Comparison of ENCODE assay signal across 8 cellular contexts in the genomic region with DNA sequence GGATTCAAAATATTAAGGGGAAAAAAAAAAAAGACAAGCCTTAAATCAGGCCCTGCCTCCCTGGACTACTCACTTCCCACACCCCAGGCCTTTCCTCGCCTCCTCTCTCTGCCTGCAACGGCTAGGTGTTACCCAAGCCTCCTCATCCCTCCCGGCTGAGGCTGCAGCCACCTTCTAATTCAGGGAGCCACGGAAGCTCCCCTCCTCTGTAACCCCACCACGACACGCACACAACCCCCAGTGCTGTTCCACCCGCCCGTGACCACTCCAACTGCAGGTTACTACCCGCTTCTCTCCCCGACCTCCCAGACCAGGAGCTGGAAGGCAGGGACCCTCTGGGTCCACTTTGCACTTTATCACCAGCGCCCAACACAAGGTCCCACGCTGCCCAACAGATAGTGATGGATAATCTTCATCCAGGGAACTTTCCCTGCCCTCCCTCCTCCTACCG. TPM values are rescaled to one million over a fixed set of nuclear protein-coding genes. Genes with fewer than 3 reads are reported as not detected.
DNase-seq lines count a peak whose midpoint lies in the region; ATAC-seq, FAIRE-seq and TF ChIP-seq lines count a peak whose summit lies in the region.

No MANE protein-coding gene starts in this region.

- H3K27me3 ChIP-seq in GM12878 (replicated peaks in 1 of 2; ENCODE audit: control insufficient read depth in 2 of 2, insufficient read depth in 2 of 2, low read length in 1 of 2) (peaks cover 0 to 8% of the 10 kb centered on the region in 2 experiments; a peak in 3 of 4 replicates), lower lobe of right lung (ENCODE audit: low read depth) (peaks cover 35% of the 10 kb centered on the region)

- TF ChIP-seq EP300 in GM12878 (IDR thresholded peaks at IDR 0.05; ENCODE audit: borderline replicate concordance in 1 of 2, control insufficient read depth in 1 of 2, low read depth in 2 of 2, low read length in 2 of 2): no peak

- RAD21 ChIA-PET in GM12878 (lab: Charles Lee; ENCODE audit: unreplicated experiment): no interaction called here

- H3K36me3 Mint-ChIP-seq in activated naive CD4-positive, alpha-beta T cell treated with anti-CD3 and anti-CD28 coated beads for 36 hours (ENCODE audit: low read depth): peaks cover 5% of the 10 kb centered on the region

- H3K4me1 ChIP-seq in GM12878 (ENCODE audit: control insufficient read depth, insufficient read depth, low read length) (no peaks in the 10 kb centered on the region), lower lobe of right lung (peaks cover 9% of the 10 kb centered on the region), urinary bladder (ENCODE audit: insufficient read depth) (no peaks in the 10 kb centered on the region)

- H3K4me3 ChIP-seq in GM12878 (peak overlapping the region; percentile 32; the same call in 1 of the 2 replicates), lower lobe of right lung (peak overlapping the region; percentile 62), urinary bladder (ENCODE audit: low read depth, low read length) (peak overlapping the region; percentile 79)

- H3K4me3 Mint-ChIP-seq in activated naive CD4-positive, alpha-beta T cell treated with anti-CD3 and anti-CD28 coated beads for 36 hours: peak overlapping the region; percentile 66

- H3K27ac ChIP-seq in GM12878 (ENCODE audit: control insufficient read depth, insufficient read depth) (no peak overlapping the region), lower lobe of right lung (no peak overlapping the region), urinary bladder (ENCODE audit: low read depth) (no peak overlapping the region)

- WGBS in GM12878 (ENCODE audit: insufficient coverage, insufficient replicate concordance, low lambda C conversion rate, missing lambda C conversion rate): 40% methylated on average over 13 of the region's 13 CpGs
- WGBS in urinary bladder: 35% methylated on average over 13 of the region's 13 CpGs

- H3K27ac Mint-ChIP-seq in activated naive CD4-positive, alpha-beta T cell treated with anti-CD3 and anti-CD28 coated beads for 36 hours: no peak overlapping the region

- POLR2A ChIA-PET in GM12878 (lab: Charles Lee): no interaction called here

- H3K79me2 ChIP-seq in GM12878 (ENCODE audit: control insufficient read depth, insufficient read depth, low read length): no peaks in the 10 kb centered on the region

- peaks cover 10% of the 10 kb centered on the region for H3K4me1 Mint-ChIP-seq in activated naive CD4-positive, alpha-beta T cell treated with anti-CD3 and anti-CD28 coated beads for 36 hours (ENCODE audit: low read depth)

- CTCF ChIA-PET in activated naive CD4-positive, alpha-beta T cell treated with anti-CD3 and anti-CD28 coated beads for 36 hours (lab: Charles Lee): no interaction called here
- CTCF ChIA-PET in GM12878 (lab: Yijun Ruan, JAX): no interaction called here

- intact Hi-C loops in activated naive CD4-positive, alpha-beta T cell treated with anti-CD3 and anti-CD28 coated beads for 36 hours (cut with micrococcal nuclease): no loop called here
- intact Hi-C loops in GM12878 (cut with micrococcal nuclease; ENCODE audit: unreplicated experiment) (no loop called here), lower lobe of right lung (cut with DNase I) (no loop called here)

- FAIRE-seq in GM12878 (lab: Jason Lieb, UNC): no peak

- no peak for TF ChIP-seq POLR2A in GM12878 (IDR thresholded peaks at IDR 0.05; ENCODE audit: low read depth, low read length)

- no peak for TF ChIP-seq RAD21 in GM12878 (IDR thresholded peaks at IDR 0.05; ENCODE audit: insufficient read depth, low read depth, low read length)

- TF ChIP-seq CTCF in GM12878 (IDR thresholded peaks at IDR 0.05 in 2 of 3, conservative IDR thresholded peaks at IDR 0.05 in 1 of 3; ENCODE audit: control insufficient read depth in 2 of 3, extremely low read depth in 1 of 3, insufficient read depth in 1 of 3, low read depth in 3 of 3, low read length in 3 of 3): no peak
- TF ChIP-seq CTCF in lower lobe of right lung (IDR thresholded peaks at IDR 0.05): no peak

- H3K36me3 ChIP-seq in GM12878 (ENCODE audit: control insufficient read depth in 2 of 2, insufficient read depth in 2 of 2, low read length in 1 of 2) (no peaks in the 10 kb centered on the region), lower lobe of right lung (no peaks in the 10 kb centered on the region), urinary bladder (ENCODE audit: insufficient read depth) (no peaks in the 10 kb centered on the region)

- no peaks in the 10 kb centered on the region for H3K9me3 Mint-ChIP-seq in activated naive CD4-positive, alpha-beta T cell treated with anti-CD3 and anti-CD28 coated beads for 36 hours

- H2AFZ ChIP-seq in GM12878 (ENCODE audit: control insufficient read depth, low read depth, low read length): no peak overlapping the region; the same call in 1 of the 2 replicates

- H4K20me1 ChIP-seq in GM12878 (ENCODE audit: control insufficient read depth, insufficient read depth): no peaks in the 10 kb centered on the region

- H3K9me3 ChIP-seq in GM12878 (replicated peaks; ENCODE audit: control insufficient read depth, insufficient read depth, low read length) (no peaks in the 10 kb centered on the region), lower lobe of right lung (no peaks in the 10 kb centered on the region)

- BruUV-seq in GM12878 (replicated peaks; lab: Mats Ljungman, UMichigan): no TSS peak

- H3K27me3 Mint-ChIP-seq in activated naive CD4-positive, alpha-beta T cell treated with anti-CD3 and anti-CD28 coated beads for 36 hours (ENCODE audit: low read depth): peaks cover 32% of the 10 kb centered on the region

- in situ Hi-C loops in GM12878 (cut with MboI): no loop called here

- DNase-seq in activated naive CD4-positive, alpha-beta T cell treated with anti-CD3 and anti-CD28 coated beads for 36 hours: no peak
- DNase-seq in activated naive CD4-positive, alpha-beta T cell (lab: John Stamatoyannopoulos, UW): no peak
- DNase-seq in GM12878 (ENCODE audit: low read depth, low spot score) (no peak), lower lobe of right lung (no peak), putamen (ENCODE audit: low spot score) (no peak)

- ATAC-seq in GM12878 (no peak), lower lobe of right lung (no peak), HG03565 (IDR thresholded peaks at IDR 0.05; ENCODE audit: unreplicated experiment) (no peak), HG02970 (IDR thresholded peaks at IDR 0.05; ENCODE audit: low FRiP score, unreplicated experiment) (no peak)

- peak overlapping the region; percentile 38; the same call in 1 of the 2 replicates for H3K9ac ChIP-seq in GM12878 (ENCODE audit: control insufficient read depth, insufficient read depth, low read length)

- SMC1A ChIA-PET in GM12878 (lab: Charles Lee; ENCODE audit: uncharacterized antibody, unreplicated experiment): no interaction called here

- peak overlapping the region; percentile 68 for H3K4me2 ChIP-seq in GM12878 (ENCODE audit: control insufficient read depth, insufficient read depth)

RNA-seq across cellular contexts. Expression of a gene that starts 0.9 kb away (rescaled TPM):
- total RNA-seq in activated naive CD4-positive, alpha-beta T cell treated with anti-CD3 and anti-CD28 coated beads for 36 hours: 1 to 10 TPM in 1 of 2 experiments, under 1 TPM in 1; 0.94 to 1.1 TPM
- total RNA-seq in GM12878 (2013; cell fraction: nucleolus; rRNA removed): 0.66 and 1.3 TPM in 2 replicates
- total RNA-seq in GM12878 (2014; rRNA removed) (0.05 and 0.11 TPM in 2 replicates), GM12878 (2014; rRNA removed; fragmentation: Illumina TruSeq; extraction: Trizol) (0.04 TPM in 1 of 2 replicates, not detected in the other), GM12878 (2021) (0.16 and 0.36 TPM in 2 replicates), lower lobe of right lung (1.5 TPM), urinary bladder (9.4 TPM)
- 0.08 TPM for polyA plus RNA-seq in GM12878 (2011; ENCODE audit: low read depth)
- polyA plus RNA-seq in GM12878 (2011; rRNA removed) (0.14 and 0.26 TPM in 2 replicates), GM12878 (2014; fragmentation: Illumina TruSeq; extraction: Trizol) (0.01 TPM in 1 of 2 replicates, not detected in the other), GM12878 (2014; fragmentation: Nextera tagmentation; extraction: Ambion mirVana) (not detected), GM12878 (2014; rRNA removed) (0.09 and 0.18 TPM in 2 replicates), GM12878 (2016; fragmentation: Nextera tagmentation; extraction: Ambion mirVana) (under 1 TPM; 0.04 to 0.11 TPM), urinary bladder (9.9 TPM)
- 0.28 and 0.67 TPM in 2 replicates for polyA plus RNA-seq in GM12878 (2011; cell fraction: cytosol; rRNA removed)
- polyA plus RNA-seq in GM12878 (2011; cell fraction: nucleus; rRNA removed): 1.0 and 1.7 TPM in 2 replicates
- polyA plus RNA-seq in GM12878 (2012): 0.41 and 0.52 TPM in 2 replicates
- polyA minus RNA-seq in GM12878 (2011; rRNA and poly(A)+ RNA removed): 0.07 and 0.46 TPM in 2 replicates
- polyA minus RNA-seq in GM12878 (2011; cell fraction: cytosol; rRNA and poly(A)+ RNA removed): not detected in 2 replicates
- polyA minus RNA-seq in GM12878 (2011; cell fraction: nucleus; rRNA and poly(A)+ RNA removed): 0.24 and 0.67 TPM in 2 replicates

RNA-seq across cellular contexts. Expression of a gene that starts 24.8 kb away (rescaled TPM):
- under 1 TPM; 0.17 to 0.30 TPM for total RNA-seq in activated naive CD4-positive, alpha-beta T cell treated with anti-CD3 and anti-CD28 coated beads for 36 hours
- total RNA-seq in GM12878 (2013; cell fraction: nucleolus; rRNA removed): 0.86 and 1.6 TPM in 2 replicates
- 0.11 TPM in 1 of 2 replicates, not detected in the other for total RNA-seq in GM12878 (2014; rRNA removed)
- not detected in 2 replicates for total RNA-seq in GM12878 (2014; rRNA removed; fragmentation: Illumina TruSeq; extraction: Trizol)
- 0.08 TPM in 1 of 2 replicates, not detected in the other for total RNA-seq in GM12878 (2021)
- polyA plus RNA-seq in GM12878 (2011; ENCODE audit: low read depth): not detected
- polyA plus RNA-seq in GM12878 (2011; rRNA removed): 0.24 TPM in 1 of 2 replicates, not detected in the other
- 0.05 and 0.07 TPM in 2 replicates for polyA plus RNA-seq in GM12878 (2011; cell fraction: cytosol; rRNA removed)
- polyA plus RNA-seq in GM12878 (2011; cell fraction: nucleus; rRNA removed): 0.16 and 0.27 TPM in 2 replicates
- 0.07 and 0.11 TPM in 2 replicates for polyA plus RNA-seq in GM12878 (2012)
- not detected in 2 replicates for polyA plus RNA-seq in GM12878 (2014; fragmentation: Illumina TruSeq; extraction: Trizol)
- polyA plus RNA-seq in GM12878 (2014; fragmentation: Nextera tagmentation; extraction: Ambion mirVana): under 1 TPM; 0.05 to 0.13 TPM
- polyA plus RNA-seq in GM12878 (2014; rRNA removed): not detected in 2 replicates
- polyA plus RNA-seq in GM12878 (2016; fragmentation: Nextera tagmentation; extraction: Ambion mirVana): not detected
- polyA minus RNA-seq in GM12878 (2011; rRNA and poly(A)+ RNA removed): 0.10 TPM in 1 of 2 replicates, not detected in the other
- polyA minus RNA-seq in GM12878 (2011; cell fraction: cytosol; rRNA and poly(A)+ RNA removed): not detected in 2 replicates
- 0.73 TPM in 1 of 2 replicates, not detected in the other for polyA minus RNA-seq in GM12878 (2011; cell fraction: nucleus; rRNA and poly(A)+ RNA removed)
- 1.3 TPM for total RNA-seq in lower lobe of right lung
- 3.6 TPM for total RNA-seq in urinary bladder
- 24.4 TPM for polyA plus RNA-seq in urinary bladder

RNA-seq across cellular contexts. Expression of a gene that starts 36.2 kb away (rescaled TPM):
- total RNA-seq in activated naive CD4-positive, alpha-beta T cell treated with anti-CD3 and anti-CD28 coated beads for 36 hours: 1 to 10 TPM; 1.0 to 1.9 TPM
- total RNA-seq in GM12878 (2013; cell fraction: nucleolus; rRNA removed): 6.9 and 7.6 TPM in 2 replicates
- total RNA-seq in GM12878 (2014; rRNA removed): 1.9 and 2.5 TPM in 2 replicates
- 2.0 and 2.1 TPM in 2 replicates for total RNA-seq in GM12878 (2014; rRNA removed; fragmentation: Illumina TruSeq; extraction: Trizol)
- 2.0 and 2.8 TPM in 2 replicates for total RNA-seq in GM12878 (2021)
- polyA plus RNA-seq in GM12878 (2011; ENCODE audit: low read depth): 2.6 TPM
- 1.4 and 1.5 TPM in 2 replicates for polyA plus RNA-seq in GM12878 (2011; rRNA removed)
- 0.75 and 1.5 TPM in 2 replicates for polyA plus RNA-seq in GM12878 (2011; cell fraction: cytosol; rRNA removed)
- polyA plus RNA-seq in GM12878 (2011; cell fraction: nucleus; rRNA removed): 0.31 and 0.75 TPM in 2 replicates
- polyA plus RNA-seq in GM12878 (2012): 2.6 and 3.3 TPM in 2 replicates
- 1.8 and 2.1 TPM in 2 replicates for polyA plus RNA-seq in GM12878 (2014; fragmentation: Illumina TruSeq; extraction: Trizol)
- polyA plus RNA-seq in GM12878 (2014; fragmentation: Nextera tagmentation; extraction: Ambion mirVana): 1 to 10 TPM; 1.4 to 1.5 TPM
- polyA plus RNA-seq in GM12878 (2014; rRNA removed): 2.1 and 3.5 TPM in 2 replicates
- polyA plus RNA-seq in GM12878 (2016; fragmentation: Nextera tagmentation; extraction: Ambion mirVana): 1 to 10 TPM; 1.7 to 2.1 TPM
- 1.5 and 1.9 TPM in 2 replicates for polyA minus RNA-seq in GM12878 (2011; rRNA and poly(A)+ RNA removed)
- polyA minus RNA-seq in GM12878 (2011; cell fraction: cytosol; rRNA and poly(A)+ RNA removed): 0.73 TPM in 1 of 2 replicates, not detected in the other
- 0.38 and 0.60 TPM in 2 replicates for polyA minus RNA-seq in GM12878 (2011; cell fraction: nucleus; rRNA and poly(A)+ RNA removed)
- total RNA-seq in lower lobe of right lung: 10.1 TPM
- total RNA-seq in urinary bladder: 17.1 TPM
- polyA plus RNA-seq in urinary bladder: 10.6 TPM

RNA-seq across cellular contexts. Expression of a gene that starts 36.3 kb away (rescaled TPM):
- not detected for total RNA-seq in activated naive CD4-positive, alpha-beta T cell treated with anti-CD3 and anti-CD28 coated beads for 36 hours
- total RNA-seq in GM12878 (2013; cell fraction: nucleolus; rRNA removed): not detected in 2 replicates
- total RNA-seq in GM12878 (2014; rRNA removed) (not detected in 2 replicates), GM12878 (2014; rRNA removed; fragmentation: Illumina TruSeq; extraction: Trizol) (not detected in 2 replicates), GM12878 (2021) (not detected in 2 replicates), lower lobe of right lung (1.2 TPM), urinary bladder (not detected)
- not detected for polyA plus RNA-seq in GM12878 (2011; ENCODE audit: low read depth)
- polyA plus RNA-seq in GM12878 (2011; rRNA removed) (not detected in 2 replicates), GM12878 (2014; fragmentation: Illumina TruSeq; extraction: Trizol) (not detected in 2 replicates), GM12878 (2014; fragmentation: Nextera tagmentation; extraction: Ambion mirVana) (not detected), GM12878 (2014; rRNA removed) (not detected in 2 replicates), GM12878 (2016; fragmentation: Nextera tagmentation; extraction: Ambion mirVana) (not detected), urinary bladder (0.16 TPM)
- polyA plus RNA-seq in GM12878 (2011; cell fraction: cytosol; rRNA removed): not detected in 2 replicates
- not detected in 2 replicates for polyA plus RNA-seq in GM12878 (2011; cell fraction: nucleus; rRNA removed)
- polyA plus RNA-seq in GM12878 (2012): not detected in 2 replicates
- polyA minus RNA-seq in GM12878 (2011; rRNA and poly(A)+ RNA removed): not detected in 2 replicates
- polyA minus RNA-seq in GM12878 (2011; cell fraction: cytosol; rRNA and poly(A)+ RNA removed): not detected in 2 replicates
- not detected in 2 replicates for polyA minus RNA-seq in GM12878 (2011; cell fraction: nucleus; rRNA and poly(A)+ RNA removed)
